Comparison of ENCODE assay signal across 8 cellular contexts in genomic region chr4:38782452-38783108, GRCh38.
DNase-seq lines count a peak whose midpoint lies in the region; ATAC-seq and TF ChIP-seq lines count a peak whose summit lies in the region.

TLR10 (minus strand) TSS chr4:38782990; CDS start chr4:38775590, 7,400 bp downstream.

- in situ Hi-C loops in GM18951 (cut with MboI; ENCODE audit: low sequenced_read_pairs, unreplicated experiment), result no loop called here

- DNase-seq in COR-L47 (lab: John Stamatoyannopoulos, UW) (peak; percentile 61), NCI-H2196 (lab: John Stamatoyannopoulos, UW; ENCODE audit: unreplicated experiment) (peak; percentile 68), activated T-cell treated with anti-CD3 and anti-CD28 coated beads for 4 hours (peak; percentile 24), glomerular visceral epithelial cell (ENCODE audit: extremely low spot score) (peak; percentile 56), putamen (ENCODE audit: low spot score) (peak; percentile 39)
- no peak for DNase-seq in effector CD8-positive, alpha-beta T cell (lab: John Stamatoyannopoulos, UW)

- ATAC-seq in HG03097 (IDR thresholded peaks at IDR 0.05; ENCODE audit: low FRiP score, unreplicated experiment), result peak; percentile 59

- TF ChIP-seq POLR2A in GM18951 (IDR thresholded peaks at IDR 0.05; ENCODE audit: extremely low read depth, insufficient read depth, insufficient read length), result peak; percentile 58
